In genomic region chr17:80063815-80064585, GRCh38 we compare ENCODE assay signal across 8 cellular contexts.
DNase-seq lines count a peak whose midpoint lies in the region; TF ChIP-seq lines count a peak whose summit lies in the region.

No MANE protein-coding gene starts in this region.

- no peaks in the 10 kb centered on the region for H3K9me3 ChIP-seq in effector memory CD4-positive, alpha-beta T cell (ENCODE audit: control insufficient read depth, low read length)

- no peak overlapping the region for H3K27ac ChIP-seq in RWPE1
- no peak overlapping the region for H3K27ac ChIP-seq in effector memory CD4-positive, alpha-beta T cell (ENCODE audit: insufficient read depth, low read length, poor library complexity, severe bottlenecking)

- CTCF ChIA-PET in RWPE1 (lab: Yijun Ruan, JAX): interaction anchor here (0.6 to 1.3 kb wide), 2 partner anchors 18 to 56 kb away, joined by 3 read pairs; no protein-coding TSS in a partner anchor

- TF ChIP-seq CTCF in RWPE1 (conservative IDR thresholded peaks at IDR 0.05; ENCODE audit: low read depth): no peak
- TF ChIP-seq CTCF in retinal pigment epithelial cell (conservative IDR thresholded peaks at IDR 0.05; ENCODE audit: low read depth, low read length): no peak

- H3K27me3 ChIP-seq in effector memory CD4-positive, alpha-beta T cell (replicated peaks; ENCODE audit: control insufficient read depth, insufficient read depth, low read length, poor library complexity, severe bottlenecking): no peaks in the 10 kb centered on the region

- POLR2A ChIA-PET in RWPE1 (lab: Yijun Ruan, JAX; ENCODE audit: low non-redundant PET): no interaction called here

- no peaks in the 10 kb centered on the region for H3K4me1 ChIP-seq in effector memory CD4-positive, alpha-beta T cell (ENCODE audit: control insufficient read depth, insufficient read depth, low read length, poor library complexity, severe bottlenecking)

- no peak overlapping the region for H3K4me3 ChIP-seq in retinal pigment epithelial cell (ENCODE audit: low read length)
- no peak overlapping the region for H3K4me3 ChIP-seq in effector memory CD4-positive, alpha-beta T cell (ENCODE audit: insufficient read depth, low read depth, low read length, poor library complexity, severe bottlenecking)

- DNase-seq in EL (peak; percentile 60), RWPE1 (ENCODE audit: low spot score) (peak; percentile 62), fibroblast of the conjunctiva (ENCODE audit: low read depth) (peak; percentile 45), retinal pigment epithelial cell (ENCODE audit: low read depth) (peak; percentile 26), foreskin melanocyte (no peak), DMS153 (lab: John Stamatoyannopoulos, UW) (no peak)
- no peak for DNase-seq in effector memory CD4-positive, alpha-beta T cell
- no peak for DNase-seq in stimulated activated naive CD4-positive, alpha-beta T cell treated with Interleukin-2 at 50 U/mL for 16 hours (lab: John Stamatoyannopoulos, UW)

- H3K36me3 ChIP-seq in effector memory CD4-positive, alpha-beta T cell (ENCODE audit: control insufficient read depth, insufficient read depth, low read length): no peaks in the 10 kb centered on the region

Comparison
In these comparisons a context has a peak if more than half of its experiments do, and no peak if none do; other contexts are left out.
1. DNase-seq: peak in EL (single experiment), RWPE1 (single experiment), fibroblast of the conjunctiva (single experiment) and retinal pigment epithelial cell (single experiment); none in foreskin melanocyte (single experiment), DMS153 (single experiment), effector memory CD4-positive, alpha-beta T cell (0 of 3) and stimulated activated naive CD4-positive, alpha-beta T cell treated with Interleukin-2 at 50 U/mL for 16 hours (single experiment).